ENCODE assay signal across 11 cellular contexts in the genomic region with DNA sequence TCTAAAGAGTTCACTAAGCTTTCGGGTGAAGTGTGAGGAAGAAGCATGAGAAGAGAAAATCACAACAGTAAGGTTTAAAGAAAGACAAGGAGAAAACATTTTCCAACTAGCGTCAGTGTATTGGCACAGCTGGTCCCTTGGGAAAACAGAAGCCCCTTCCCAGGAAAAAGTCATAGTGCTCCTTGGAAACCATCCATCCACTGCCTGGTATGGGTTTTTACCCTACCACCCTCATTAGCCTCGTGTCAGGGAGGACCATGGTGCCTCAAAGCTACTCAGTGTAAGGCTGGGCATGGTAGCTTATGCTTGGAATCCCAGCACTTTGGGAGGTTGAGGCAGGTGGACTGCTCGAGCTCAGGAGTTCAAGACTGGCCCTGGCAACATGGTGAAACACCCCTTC. TPM values are rescaled to one million over a fixed set of nuclear protein-coding genes. Genes with fewer than 3 reads are reported as not detected.
"Had no signal": no experiment of that assay in that cellular context is flagged by ENCODE, and none has a peak within 500 bp of the region (broad histone marks: within the 10 kb centered on the region; RNA-seq: fewer than 3 reads in every experiment).

No MANE protein-coding gene starts in this region.

- H3K4me3 ChIP-seq: GM23338, HAP-1 had no signal

- ATAC-seq: GM23338, HCT116, HepG2 had no signal

- DNase-seq: H7, HFFc6, KG1 had no signal

- FAIRE-seq: HepG2 had no signal

- H3K9me3 ChIP-seq: HAP-1 had no signal

- H3K36me3 ChIP-seq: HAP-1 had no signal

- H3K27ac ChIP-seq: HL-60 had no signal

- H3K4me3 Mint-ChIP-seq: GM23338, HFFc6, IgD-negative memory B cell had no signal

- H3K4me1 ChIP-seq: HAP-1 had no signal

- H3K27ac Mint-ChIP-seq: GM23338, HFFc6 had no signal

- H3K9me3 Mint-ChIP-seq: HFFc6 had no signal

- H3K4me2 ChIP-seq: GM23338 had no signal

- H3K36me3 Mint-ChIP-seq: IgD-negative memory B cell had no signal

RNA-seq across cellular contexts. Expression of gene AADACL4, which starts 12.7 kb away (rescaled TPM):
- total RNA-seq: GM23338, H4, H7, HepG2, HFFc6, HT1080 had no signal
- polyA plus RNA-seq: GM23338, HepG2, IgD-negative memory B cell had no signal

RNA-seq across cellular contexts. Expression of gene DHRS3, which starts 38.6 kb away (rescaled TPM):
- total RNA-seq: HT1080 had no signal

RNA-seq across cellular contexts. Expression of gene AADACL3, which starts 59.3 kb away (rescaled TPM):
- total RNA-seq: H4, HepG2, HFFc6, HT1080 had no signal
- polyA plus RNA-seq: HepG2, IgD-negative memory B cell had no signal
